ENCODE assay signal across 8 cellular contexts in genomic region chr14:63543000-63543825, GRCh38. TPM values are rescaled to one million over a fixed set of nuclear protein-coding genes. Genes with fewer than 3 reads are reported as not detected.
A peak's percentile ranks its signal among the peaks of the same experiment; 100 is the strongest.
DNase-seq lines count a peak whose midpoint lies in the region; ATAC-seq, FAIRE-seq and TF ChIP-seq lines count a peak whose summit lies in the region.

PPP2R5E (minus strand) TSS chr14:63543377; CDS start chr14:63539685, 3,692 bp downstream.

- peaks cover 25% of the 10 kb centered on the region for H3K79me2 ChIP-seq in OCI-LY1 (ENCODE audit: insufficient read depth, low read length)

- H3K9ac ChIP-seq in HUES64 (ENCODE audit: low read depth, low read length) (peak within 1 kb of the TSS; percentile 90), OCI-LY1 (ENCODE audit: low read length) (peak within 1 kb of the TSS; percentile 92)

- H3K9me2 ChIP-seq in OCI-LY1 (ENCODE audit: low read depth, low read length) = no peaks in the 10 kb centered on the region

- H3K9me3 Mint-ChIP-seq in Calu3 (ENCODE audit: low read depth, unreplicated experiment) = no peaks in the 10 kb centered on the region

- no peaks in the 10 kb centered on the region for H4K20me1 ChIP-seq in OCI-LY1 (ENCODE audit: insufficient read depth, low read length)

- no peaks in the 10 kb centered on the region for H3F3A ChIP-seq in OCI-LY1 (ENCODE audit: insufficient read depth, low read length)

- no peaks in the 10 kb centered on the region for H3K27me3 Mint-ChIP-seq in Calu3 (ENCODE audit: unreplicated experiment)

- peak within 1 kb of the TSS; percentile 66 for H3K27ac Mint-ChIP-seq in Calu3 (ENCODE audit: unreplicated experiment)

- H3K27me3 ChIP-seq in HUES64 (ENCODE audit: insufficient read depth, low read length) = no peaks in the 10 kb centered on the region
- no peaks in the 10 kb centered on the region for H3K27me3 ChIP-seq in OCI-LY1 (ENCODE audit: insufficient read depth, low read length)

- no peak within 1 kb of the TSS for H2AFZ ChIP-seq in OCI-LY1 (ENCODE audit: low read length)

- FAIRE-seq in endometrium (lab: Jason Lieb, UNC) = peak; percentile 94

- CTCF ChIA-PET in Calu3 (lab: Charles Lee) = interaction anchor here (0.6 to 2.5 kb wide), 7 partner anchors 14 to 154 kb away, joined by 3 to 18 read pairs (median 5); partner anchors contain the start of gene WDR89

- peak; percentile 96 for DNase-seq in Calu3
- DNase-seq in activated CD8-positive, alpha-beta memory T cell treated with anti-CD3 and anti-CD28 coated beads, Interleukin-2, amount 50 U/mL, for 4 hours = peak; percentile 96
- DNase-seq in stimulated activated CD8-positive, alpha-beta memory T cell treated with anti-CD3 and anti-CD28 coated beads, Interleukin-15, amount 100 ng/mL, for 4 hours (ENCODE audit: low read depth in 2 of 2) = peak; percentile 94 to 96

- H3K9me3 ChIP-seq in HUES64 (ENCODE audit: insufficient read depth, low read depth, low read length) (no peaks in the 10 kb centered on the region), OCI-LY1 (ENCODE audit: low read length) (no peaks in the 10 kb centered on the region), mesodermal cell (ENCODE audit: control insufficient read depth, low read length) (no peaks in the 10 kb centered on the region)

- peak; percentile 96 for ATAC-seq in GM21447 (IDR thresholded peaks at IDR 0.05; ENCODE audit: unreplicated experiment)

- WGBS in HUES64 = under 1% methylated on average over 78 of the region's 78 CpGs
- 1% methylated on average over 60 to 67 of the region's 78 CpGs for WGBS in mesodermal cell (ENCODE audit: insufficient coverage in 2 of 2), 2 experiments

- peak within 1 kb of the TSS; percentile 99 for H3K4me2 ChIP-seq in OCI-LY1 (ENCODE audit: low read length)

- intact Hi-C loops in Calu3 (cut with micrococcal nuclease; ENCODE audit: unreplicated experiment) = loop anchor here (1.0 to 5.0 kb wide), 2 partner anchors 71 to 154 kb away; no protein-coding TSS in a partner anchor

- H3K4me1 Mint-ChIP-seq in Calu3 (ENCODE audit: low read depth, unreplicated experiment) = peaks cover 21% of the 10 kb centered on the region

- BruUV-seq in Calu3 (replicated peaks; lab: Mats Ljungman, UMichigan) = no TSS peak

- H3K4me3 ChIP-seq in HUES64 (ENCODE audit: low read length) (peak within 1 kb of the TSS; percentile 87), OCI-LY1 (ENCODE audit: low read depth, low read length, poor library complexity, severe bottlenecking) (peak within 1 kb of the TSS; percentile 90), mesodermal cell (ENCODE audit: extremely low read depth, insufficient read depth, low read length, poor library complexity, severe bottlenecking) (peak within 1 kb of the TSS; percentile 98)

- H3K36me3 Mint-ChIP-seq in Calu3 (ENCODE audit: insufficient read depth, unreplicated experiment) = peaks cover 39% of the 10 kb centered on the region

- TF ChIP-seq CTCF in Calu3 (IDR thresholded peaks at IDR 0.05; ENCODE audit: unreplicated experiment) (no peak), OCI-LY1 (IDR thresholded peaks at IDR 0.05; ENCODE audit: low read length) (no peak)

- peak within 1 kb of the TSS; percentile 78 for H3K4me3 Mint-ChIP-seq in Calu3 (ENCODE audit: low read depth, unreplicated experiment)

- H3K36me3 ChIP-seq in HUES64 (ENCODE audit: insufficient read depth, low read length) (peaks cover 17% of the 10 kb centered on the region), OCI-LY1 (ENCODE audit: insufficient read depth, low read length) (peaks cover 20% of the 10 kb centered on the region), mesodermal cell (ENCODE audit: control insufficient read depth, insufficient read depth, low read length) (peaks cover 14% of the 10 kb centered on the region)

- H3K4me1 ChIP-seq in HUES64 (ENCODE audit: insufficient read depth, low read length) = peaks cover 8% of the 10 kb centered on the region
- peaks cover 32% of the 10 kb centered on the region for H3K4me1 ChIP-seq in OCI-LY1 (ENCODE audit: insufficient read depth, low read length, severe bottlenecking)
- peaks cover 4% of the 10 kb centered on the region for H3K4me1 ChIP-seq in mesodermal cell (ENCODE audit: control insufficient read depth, insufficient read depth, low read length, poor library complexity, severe bottlenecking)

- H3K27ac ChIP-seq in HUES64 (ENCODE audit: low read depth, low read length) (peak within 1 kb of the TSS; percentile 95), OCI-LY1 (ENCODE audit: low read depth, low read length, poor library complexity, severe bottlenecking) (peak within 1 kb of the TSS; percentile 75), mesodermal cell (ENCODE audit: low read depth, low read length, severe bottlenecking) (peak within 1 kb of the TSS; percentile 87)

RNA-seq across cellular contexts. Expression of gene PPP2R5E, which starts in this region (rescaled TPM):
- total RNA-seq in Calu3 (2022) = 46.2 and 52.5 TPM in 2 replicates
- 50.2 TPM for polyA plus RNA-seq in HUES64 (2013, experiment 1 of 2)
- 52.7 TPM for polyA plus RNA-seq in HUES64 (2013, experiment 2 of 2)
- polyA plus RNA-seq in mesodermal cell (2013, experiment 1 of 2) = 48.9 TPM
- 54.5 TPM for polyA plus RNA-seq in mesodermal cell (2013, experiment 2 of 2)

Comparison
In these comparisons a context has a peak if more than half of its experiments do, and no peak if none do; other contexts are left out.
1. Peak in every context shown above with its lines: DNase-seq, ATAC-seq, H3K4me3 ChIP-seq and H3K27ac ChIP-seq.